ENCODE assay signal across 7 cellular contexts in the genomic region with DNA sequence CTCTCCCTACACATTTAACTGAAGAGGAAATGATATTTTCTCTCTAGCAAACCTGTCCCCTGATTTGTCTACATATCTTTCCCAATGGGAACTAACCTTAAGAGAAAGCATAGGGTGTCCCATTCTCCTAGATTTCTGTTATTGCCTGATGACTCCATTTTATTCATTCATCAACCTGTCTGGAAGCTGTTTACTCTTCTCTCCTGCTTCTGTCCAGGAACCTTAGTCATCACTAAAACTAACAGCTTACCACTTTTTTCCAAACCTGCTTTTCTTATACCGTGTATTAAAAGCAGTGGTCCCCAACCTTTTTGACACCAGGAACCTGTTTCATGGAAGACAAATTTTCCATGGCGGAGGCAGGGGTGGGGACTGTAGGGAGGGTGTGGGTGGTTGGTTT.
"Had no signal": no experiment of that assay in that cellular context is flagged by ENCODE, and none has a peak within 500 bp of the region (broad histone marks: within the 10 kb centered on the region; RNA-seq: fewer than 3 reads in every experiment).

No MANE protein-coding gene starts in this region.

- H3K9me3 Mint-ChIP-seq: GM23338, IgD-negative memory B cell had no signal

- H3K27ac Mint-ChIP-seq: GM23338, HFFc6, IgD-negative memory B cell had no signal

- DNase-seq: H7, HFFc6, KBM-7 had no signal

- H3K4me1 Mint-ChIP-seq: GM23338 had no signal

- ATAC-seq: GM23338, HCT116, HepG2 had no signal

- H3K36me3 Mint-ChIP-seq: IgD-negative memory B cell had no signal

- H3K27me3 Mint-ChIP-seq: IgD-negative memory B cell had no signal

- H3K4me3 Mint-ChIP-seq: GM23338, HFFc6, IgD-negative memory B cell had no signal
